In the genomic region with DNA sequence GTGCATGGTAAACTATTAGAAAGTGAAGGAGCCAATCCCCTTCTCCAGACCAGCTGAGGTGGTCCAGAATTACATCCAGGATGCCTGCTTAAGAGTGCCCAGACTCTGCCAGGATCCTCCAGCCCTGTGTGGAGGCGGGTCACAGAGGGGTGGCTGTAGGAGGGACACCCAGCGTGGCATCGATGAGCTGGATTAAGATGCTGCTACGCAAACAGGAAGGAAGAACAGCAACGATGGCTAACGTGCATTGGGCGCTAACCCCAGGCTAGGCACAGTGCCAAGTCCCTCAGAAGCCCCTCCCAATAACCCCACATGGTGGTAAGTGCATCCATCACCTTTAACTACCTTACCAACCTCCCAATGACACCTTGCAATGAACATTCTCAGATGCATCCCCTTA, we compare ENCODE assay signal across 11 cellular contexts.
DNase-seq lines count a peak whose midpoint lies in the region; ATAC-seq and TF ChIP-seq lines count a peak whose summit lies in the region.
"Had no signal": no experiment of that assay in that cellular context is flagged by ENCODE, and none has a peak within 500 bp of the region (broad histone marks: within the 10 kb centered on the region; RNA-seq: fewer than 3 reads in every experiment).

No MANE protein-coding gene starts in this region.

- peak overlapping the region in 6 of 10 donors; percentile 16 to 53 (median 46) for H3K4me3 Mint-ChIP-seq in naive thymus-derived CD4-positive, alpha-beta T cell

- peaks cover 0 to 13% (median 0%) of the 10 kb centered on the region in 11 donors for H3K9me3 Mint-ChIP-seq in naive thymus-derived CD4-positive, alpha-beta T cell

- peak; percentile 55 for ATAC-seq in naive thymus-derived CD4-positive, alpha-beta T cell
- ATAC-seq in HG02970 (IDR thresholded peaks at IDR 0.05; ENCODE audit: low FRiP score, unreplicated experiment) (no peak), HG03025 (IDR thresholded peaks at IDR 0.05; ENCODE audit: low FRiP score, unreplicated experiment) (no peak), GM18867 (IDR thresholded peaks at IDR 0.05; ENCODE audit: unreplicated experiment) (no peak)
- ATAC-seq: psoas muscle had no signal

- intact Hi-C loops in naive thymus-derived CD4-positive, alpha-beta T cell (cut with micrococcal nuclease): no loop called here
- intact Hi-C loops in tibial artery (cut with DNase I; ENCODE audit: low total_unique reads): no loop called here

- H3K36me3 ChIP-seq in DOHH2 (ENCODE audit: control insufficient read depth, low read length) (peaks cover 3% of the 10 kb centered on the region; the same call in 1 of the 2 replicates), tibial artery (no peaks in the 10 kb centered on the region)
- peaks cover 0 to 5% (median 0%) of the 10 kb centered on the region in 3 experiments for H3K36me3 ChIP-seq in naive thymus-derived CD4-positive, alpha-beta T cell (ENCODE audit: control insufficient read depth in 2 of 3, insufficient read depth in 3 of 3, low read length in 3 of 3)
- H3K36me3 ChIP-seq: colonic mucosa had no signal

- H3K4me2 ChIP-seq in DOHH2 (ENCODE audit: low read length): peak overlapping the region; percentile 60

- H4K20me1 ChIP-seq in DOHH2 (ENCODE audit: control insufficient read depth, insufficient read depth, low read depth, low read length): no peaks in the 10 kb centered on the region

- peaks cover 36 to 66% (median 58%) of the 10 kb centered on the region in 7 donors for H3K4me1 Mint-ChIP-seq in naive thymus-derived CD4-positive, alpha-beta T cell

- H3K36me3 Mint-ChIP-seq in naive thymus-derived CD4-positive, alpha-beta T cell: peaks cover 0 to 18% (median 14%) of the 10 kb centered on the region in 5 donors

- no peak for TF ChIP-seq CTCF in DOHH2 (IDR thresholded peaks at IDR 0.05; ENCODE audit: low read depth, low read length, poor library complexity, severe bottlenecking)
- no peak for TF ChIP-seq CTCF in tibial artery (IDR thresholded peaks at IDR 0.05)

- H3K27ac ChIP-seq in DOHH2 (ENCODE audit: low read depth, low read length): peak overlapping the region; percentile 14; the same call in 1 of the 2 replicates
- H3K27ac ChIP-seq in naive thymus-derived CD4-positive, alpha-beta T cell (ENCODE audit: low read depth, low read length): no peak overlapping the region
- no peak overlapping the region for H3K27ac ChIP-seq in tibial artery
- H3K27ac ChIP-seq: colonic mucosa, psoas muscle had no signal

- no peaks in the 10 kb centered on the region for H3K27me3 Mint-ChIP-seq in naive thymus-derived CD4-positive, alpha-beta T cell

- H3K4me3 ChIP-seq in DOHH2 (ENCODE audit: low read length): peak overlapping the region; percentile 23
- H3K4me3 ChIP-seq in naive thymus-derived CD4-positive, alpha-beta T cell (ENCODE audit: low read length): no peak overlapping the region
- no peak overlapping the region for H3K4me3 ChIP-seq in tibial artery
- H3K4me3 ChIP-seq: colonic mucosa, psoas muscle had no signal

- H3K27me3 ChIP-seq in DOHH2 (ENCODE audit: control insufficient read depth, low read length) (no peaks in the 10 kb centered on the region), tibial artery (no peaks in the 10 kb centered on the region)
- H3K27me3 ChIP-seq in naive thymus-derived CD4-positive, alpha-beta T cell (ENCODE audit: control insufficient read depth in 2 of 2, insufficient read depth in 2 of 2, low read length in 2 of 2): no peaks in the 10 kb centered on the region
- H3K27me3 ChIP-seq: colonic mucosa had no signal

- H3F3A ChIP-seq in DOHH2 (ENCODE audit: control insufficient read depth, insufficient read depth): no peaks in the 10 kb centered on the region

- DNase-seq in T follicular helper cell (ENCODE audit: low read depth): peak; percentile 15
- DNase-seq in activated effector memory CD4-positive, alpha-beta T cell treated with anti-CD3 and anti-CD28 coated beads, Interleukin-2, amount 50 U/mL, for 16 hours: peak; percentile 76
- peak in 7 of 9 donors; percentile 33 to 64 (median 54) for DNase-seq in naive thymus-derived CD4-positive, alpha-beta T cell
- no peak for DNase-seq in tibial artery
- DNase-seq: colonic mucosa, NCI-H187, psoas muscle had no signal

- H3K4me1 ChIP-seq in DOHH2 (ENCODE audit: control insufficient read depth, low read length): peaks cover 56% of the 10 kb centered on the region
- H3K4me1 ChIP-seq in naive thymus-derived CD4-positive, alpha-beta T cell (ENCODE audit: control insufficient read depth in 2 of 2, insufficient read depth in 2 of 2, low read length in 2 of 2): peaks cover 43 to 48% of the 10 kb centered on the region in 2 donors
- H3K4me1 ChIP-seq in tibial artery: peaks cover 0 to 19% (median 10%) of the 10 kb centered on the region in 4 donors

- H3K9me2 ChIP-seq in DOHH2 (replicated peaks; ENCODE audit: control insufficient read depth, low read length): no peaks in the 10 kb centered on the region

- H3K9me3 ChIP-seq in DOHH2 (ENCODE audit: control insufficient read depth, insufficient read depth, low read length) (no peaks in the 10 kb centered on the region), tibial artery (no peaks in the 10 kb centered on the region)
- H3K9me3 ChIP-seq in naive thymus-derived CD4-positive, alpha-beta T cell (ENCODE audit: control insufficient read depth in 2 of 3, low read length in 3 of 3): no peaks in the 10 kb centered on the region
- H3K9me3 ChIP-seq: colonic mucosa, psoas muscle had no signal

- POLR2A ChIA-PET in naive thymus-derived CD4-positive, alpha-beta T cell (lab: Charles Lee): no interaction called here

- H3K79me2 ChIP-seq in DOHH2 (ENCODE audit: control insufficient read depth, low read length): peaks cover 20% of the 10 kb centered on the region

- peak overlapping the region in 8 of 9 donors; percentile 10 to 91 (median 76) for H3K27ac Mint-ChIP-seq in naive thymus-derived CD4-positive, alpha-beta T cell

- CTCF ChIA-PET in naive thymus-derived CD4-positive, alpha-beta T cell (lab: Charles Lee): interaction anchor here (0.9 kb wide), 1 partner anchor 266 kb away, joined by 5 read pairs; no protein-coding TSS in a partner anchor

Comparison
In these comparisons a context has a peak if more than half of its experiments do, and no peak if none do; other contexts are left out.
1. DNase-seq: peak in T follicular helper cell (single experiment), activated effector memory CD4-positive, alpha-beta T cell treated with anti-CD3 and anti-CD28 coated beads, Interleukin-2, amount 50 U/mL, for 16 hours (single experiment) and naive thymus-derived CD4-positive, alpha-beta T cell (7 of 9); none in tibial artery (0 of 2).